In the genomic region with DNA sequence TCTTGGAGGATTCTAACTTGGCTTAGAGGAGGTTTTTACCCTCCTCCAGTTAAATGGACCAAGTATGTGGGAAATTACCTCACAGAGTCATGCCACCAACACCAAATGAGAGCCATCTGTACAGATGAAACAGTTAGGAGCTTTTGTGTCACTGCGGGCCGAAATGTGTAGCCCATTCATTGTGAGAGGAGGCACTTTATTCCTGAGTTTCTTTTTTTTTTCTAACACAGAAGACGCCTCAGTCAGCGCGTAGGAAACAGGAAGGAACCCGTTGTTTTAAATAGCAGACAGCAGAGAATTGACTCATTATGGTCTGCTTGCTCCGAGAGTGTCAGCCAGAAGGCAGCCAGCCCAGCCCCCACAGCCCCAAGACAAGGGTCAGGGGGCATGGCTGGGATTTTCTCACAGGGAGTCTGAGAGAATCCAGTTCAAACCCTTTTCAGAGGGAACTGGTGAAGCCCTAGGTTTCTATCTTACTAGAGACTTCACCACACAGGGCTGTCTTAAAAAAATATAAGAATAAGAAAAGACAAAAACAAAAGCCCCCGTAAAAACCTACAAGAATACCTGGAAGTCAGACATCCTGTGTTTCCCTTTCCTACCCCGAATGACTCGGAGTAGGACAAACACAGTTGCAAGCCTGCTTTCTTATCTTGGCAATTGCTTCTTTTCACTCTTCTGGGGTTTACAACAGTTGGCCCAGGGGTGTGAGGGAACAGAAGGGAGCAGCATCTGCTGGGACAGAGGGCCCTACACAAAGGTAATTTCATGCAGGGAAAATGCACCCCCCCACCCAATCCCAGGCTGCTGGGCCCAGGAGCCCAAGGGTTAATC, we compare ENCODE assay signal across 8 cellular contexts.
DNase-seq lines count a peak whose midpoint lies in the region; ATAC-seq, FAIRE-seq and TF ChIP-seq lines count a peak whose summit lies in the region.

No MANE protein-coding gene starts in this region.

- FAIRE-seq in GM18507 (lab: Jason Lieb, UNC): peak; percentile 96

- peak; percentile 83 for ATAC-seq in HG02763 (IDR thresholded peaks at IDR 0.05; ENCODE audit: unreplicated experiment)

- H3K9me3 ChIP-seq in adrenal gland (replicated peaks in 1 of 3) (peaks cover 0 to 14% (median 0%) of the 10 kb centered on the region in 3 donors), sigmoid colon (peaks cover 0 to 9% (median 7%) of the 10 kb centered on the region in 4 donors)

- H3K4me1 ChIP-seq in adrenal gland (replicated peaks in 1 of 2) (peaks cover 13 to 38% of the 10 kb centered on the region in 2 donors), sigmoid colon (peaks cover 0 to 59% (median 40%) of the 10 kb centered on the region in 4 donors)

- TF ChIP-seq CTCF in adrenal gland (IDR thresholded peaks at IDR 0.05) (no peak), sigmoid colon (IDR thresholded peaks at IDR 0.05) (no peak)

- no peak for TF ChIP-seq EP300 in sigmoid colon (IDR thresholded peaks at IDR 0.05)

- DNase-seq in GM18507 (ENCODE audit: extremely low spot score, insufficient read length, low read depth) (peak; percentile 65), NCI-H524 treated with DMSO at 0.1 percent for 48 hours (lab: John Stamatoyannopoulos, UW) (peak; percentile 44), adrenal gland (peak; percentile 55 to 81 (median 64)), hepatic stellate cell (ENCODE audit: low spot score) (peak; percentile 48), sigmoid colon (peak; percentile 80), NCI-H1105 treated with DMSO at 0.1 percent for 48 hours (lab: John Stamatoyannopoulos, UW) (no peak), NCI-H2196 treated with DMSO at 0.1 percent for 48 hours (lab: John Stamatoyannopoulos, UW; ENCODE audit: unreplicated experiment) (no peak)

- H3K27me3 ChIP-seq in adrenal gland (no peaks in the 10 kb centered on the region), sigmoid colon (no peaks in the 10 kb centered on the region)

- WGBS in adrenal gland, 4 donors: 31 to 48% (median 39%) methylated on average over 10 of the region's 10 CpGs
- WGBS in sigmoid colon, 2 donors: 3 to 28% methylated on average over 10 of the region's 10 CpGs

- intact Hi-C loops in adrenal gland (cut with DNase I): loop anchor here in 1 of 2 donors (10.0 kb wide), 1 partner anchor 67 kb away; no protein-coding TSS in a partner anchor
- intact Hi-C loops in sigmoid colon (cut with DNase I): loop anchor here (10.0 kb wide), 1 partner anchor 47 kb away; no protein-coding TSS in a partner anchor

- H3K4me3 ChIP-seq in adrenal gland (no peak overlapping the region), sigmoid colon (peak overlapping the region in 3 of 4 donors; percentile 6 to 15 (median 11))

- peak overlapping the region; percentile 27 to 91 (median 50) for H3K27ac ChIP-seq in adrenal gland
- peak overlapping the region; percentile 71 to 82 (median 76) for H3K27ac ChIP-seq in sigmoid colon

- TF ChIP-seq POLR2A in adrenal gland (IDR thresholded peaks at IDR 0.05) (no peak), sigmoid colon (IDR thresholded peaks at IDR 0.05) (no peak)

- no peaks in the 10 kb centered on the region for H3K36me3 ChIP-seq in adrenal gland (replicated peaks in 1 of 2)
- no peaks in the 10 kb centered on the region for H3K36me3 ChIP-seq in sigmoid colon

Comparison
In these comparisons a context has a peak if more than half of its experiments do, and no peak if none do; other contexts are left out.
1. DNase-seq: peak in GM18507 (single experiment), NCI-H524 treated with DMSO at 0.1 percent for 48 hours (single experiment), adrenal gland (7 of 7), hepatic stellate cell (single experiment) and sigmoid colon (single experiment); none in NCI-H1105 treated with DMSO at 0.1 percent for 48 hours (single experiment) and NCI-H2196 treated with DMSO at 0.1 percent for 48 hours (single experiment).
2. H3K4me3 ChIP-seq: peak in sigmoid colon (3 of 4); none in adrenal gland (0 of 4).